In the genomic region with DNA sequence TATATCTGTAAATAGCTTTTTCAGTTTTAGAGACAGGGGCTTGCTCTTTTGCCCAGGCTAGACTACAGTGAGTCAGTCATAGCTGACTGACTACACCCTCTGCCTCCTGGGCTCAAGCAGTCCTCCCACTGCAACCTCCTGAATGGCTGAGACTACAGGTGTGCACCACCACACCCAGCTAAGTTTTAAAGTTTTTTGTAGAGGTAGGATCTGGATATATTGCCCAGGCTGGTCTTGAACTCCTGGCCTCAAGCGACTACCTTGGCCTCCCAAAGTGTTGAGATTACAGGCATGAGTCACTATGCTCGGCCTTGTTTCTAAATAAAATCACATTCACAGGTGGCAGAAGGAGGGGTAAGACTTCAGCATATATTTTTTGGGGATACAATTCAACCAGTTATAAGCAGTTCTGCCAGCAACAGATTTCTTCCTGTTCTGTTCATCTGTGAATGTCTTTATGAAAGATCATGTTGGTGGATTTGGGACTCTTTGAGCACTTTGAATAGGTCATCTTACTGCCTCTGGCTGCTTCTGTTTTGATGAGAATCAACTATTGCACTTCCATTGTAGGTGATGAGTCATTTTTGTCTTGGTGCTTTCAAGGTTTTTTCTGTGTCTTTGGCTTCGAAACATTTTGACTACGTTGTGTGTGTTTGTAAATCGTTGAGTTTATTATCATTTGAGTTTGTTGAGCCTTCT, we compare ENCODE assay signal across 1 cellular context.
TF ChIP-seq lines count a peak whose summit lies in the region.

No MANE protein-coding gene starts in this region.

TF ChIP-seq in SK-N-SH treated with all-trans-retinoic acid at 6 μM for 48 hours, 23 proteins besides CTCF, POLR2A, EP300 and RAD21:
- TF ChIP-seq, protein P1, sequence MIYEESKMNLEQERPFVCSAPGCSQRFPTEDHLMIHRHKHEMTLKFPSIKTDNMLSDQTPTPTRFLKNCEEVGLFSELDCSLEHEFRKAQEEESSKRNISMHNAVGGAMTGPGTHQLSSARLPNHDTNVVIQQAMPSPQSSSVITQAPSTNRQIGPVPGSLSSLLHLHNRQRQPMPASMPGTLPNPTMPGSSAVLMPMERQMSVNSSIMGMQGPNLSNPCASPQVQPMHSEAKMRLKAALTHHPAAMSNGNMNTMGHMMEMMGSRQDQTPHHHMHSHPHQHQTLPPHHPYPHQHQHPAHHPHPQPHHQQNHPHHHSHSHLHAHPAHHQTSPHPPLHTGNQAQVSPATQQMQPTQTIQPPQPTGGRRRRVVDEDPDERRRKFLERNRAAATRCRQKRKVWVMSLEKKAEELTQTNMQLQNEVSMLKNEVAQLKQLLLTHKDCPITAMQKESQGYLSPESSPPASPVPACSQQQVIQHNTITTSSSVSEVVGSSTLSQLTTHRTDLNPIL (CRISPR knock-in tag; IDR thresholded peaks at IDR 0.05; ENCODE audit: low read depth): no peak
- TF ChIP-seq, protein P2, sequence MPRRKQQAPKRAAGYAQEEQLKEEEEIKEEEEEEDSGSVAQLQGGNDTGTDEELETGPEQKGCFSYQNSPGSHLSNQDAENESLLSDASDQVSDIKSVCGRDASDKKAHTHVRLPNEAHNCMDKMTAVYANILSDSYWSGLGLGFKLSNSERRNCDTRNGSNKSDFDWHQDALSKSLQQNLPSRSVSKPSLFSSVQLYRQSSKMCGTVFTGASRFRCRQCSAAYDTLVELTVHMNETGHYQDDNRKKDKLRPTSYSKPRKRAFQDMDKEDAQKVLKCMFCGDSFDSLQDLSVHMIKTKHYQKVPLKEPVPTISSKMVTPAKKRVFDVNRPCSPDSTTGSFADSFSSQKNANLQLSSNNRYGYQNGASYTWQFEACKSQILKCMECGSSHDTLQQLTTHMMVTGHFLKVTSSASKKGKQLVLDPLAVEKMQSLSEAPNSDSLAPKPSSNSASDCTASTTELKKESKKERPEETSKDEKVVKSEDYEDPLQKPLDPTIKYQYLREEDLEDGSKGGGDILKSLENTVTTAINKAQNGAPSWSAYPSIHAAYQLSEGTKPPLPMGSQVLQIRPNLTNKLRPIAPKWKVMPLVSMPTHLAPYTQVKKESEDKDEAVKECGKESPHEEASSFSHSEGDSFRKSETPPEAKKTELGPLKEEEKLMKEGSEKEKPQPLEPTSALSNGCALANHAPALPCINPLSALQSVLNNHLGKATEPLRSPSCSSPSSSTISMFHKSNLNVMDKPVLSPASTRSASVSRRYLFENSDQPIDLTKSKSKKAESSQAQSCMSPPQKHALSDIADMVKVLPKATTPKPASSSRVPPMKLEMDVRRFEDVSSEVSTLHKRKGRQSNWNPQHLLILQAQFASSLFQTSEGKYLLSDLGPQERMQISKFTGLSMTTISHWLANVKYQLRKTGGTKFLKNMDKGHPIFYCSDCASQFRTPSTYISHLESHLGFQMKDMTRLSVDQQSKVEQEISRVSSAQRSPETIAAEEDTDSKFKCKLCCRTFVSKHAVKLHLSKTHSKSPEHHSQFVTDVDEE (CRISPR knock-in tag; IDR thresholded peaks at IDR 0.05): no peak
- TF ChIP-seq GLIS3 (CRISPR knock-in tag; IDR thresholded peaks at IDR 0.05): no peak
- TF ChIP-seq RARB (CRISPR knock-in tag; IDR thresholded peaks at IDR 0.05): no peak
- TF ChIP-seq ZC3H10 (CRISPR knock-in tag; IDR thresholded peaks at IDR 0.05): no peak
- no peak for TF ChIP-seq OSR1 (CRISPR knock-in tag; IDR thresholded peaks at IDR 0.05)
- TF ChIP-seq SNAI2 (CRISPR knock-in tag; IDR thresholded peaks at IDR 0.05): no peak
- TF ChIP-seq ARNTL (CRISPR knock-in tag; IDR thresholded peaks at IDR 0.05; ENCODE audit: borderline replicate concordance, low read depth): no peak
